8 cellular contexts compared by ENCODE assay signal in the genomic region with DNA sequence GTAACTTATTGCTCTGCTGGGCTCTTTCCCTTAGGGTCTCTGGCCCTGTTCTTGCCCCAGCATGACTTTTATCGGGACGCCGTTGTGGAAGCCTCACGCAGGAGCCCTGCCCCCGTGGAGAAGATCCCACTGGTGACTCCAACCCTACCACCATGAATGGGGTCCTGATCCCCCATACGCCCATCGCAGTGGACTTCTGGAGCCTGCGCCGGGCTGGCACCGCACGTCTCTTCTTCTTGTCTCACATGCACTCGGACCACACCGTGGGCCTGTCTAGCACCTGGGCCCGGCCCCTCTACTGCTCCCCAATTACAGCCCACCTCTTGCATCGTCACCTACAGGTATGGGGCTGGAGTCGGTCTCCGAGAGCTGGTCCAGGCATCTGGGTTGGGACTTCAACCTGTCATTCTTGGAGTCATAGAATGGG. TPM values are rescaled to one million over a fixed set of nuclear protein-coding genes. Genes with fewer than 3 reads are reported as not detected.
A peak's percentile ranks its signal among the peaks of the same experiment; 100 is the strongest.
DNase-seq lines count a peak whose midpoint lies in the region; ATAC-seq lines count a peak whose summit lies in the region.

No MANE protein-coding gene starts in this region.

- CTCF ChIA-PET in CD8-positive, alpha-beta memory T cell (lab: Charles Lee) = interaction anchor here (0.6 to 5.8 kb wide), 11 partner anchors 11 to 147 kb away, joined by 3 to 95 read pairs (median 7); a partner anchor contains a TSS

- ATAC-seq in GM19438 (IDR thresholded peaks at IDR 0.05; ENCODE audit: low read depth, unreplicated experiment) = peak; percentile 4
- no peak for ATAC-seq in HG03175 (IDR thresholded peaks at IDR 0.05; ENCODE audit: unreplicated experiment)

- peaks cover 44 to 68% (median 52%) of the 10 kb centered on the region in 3 donors for H3K4me1 Mint-ChIP-seq in CD8-positive, alpha-beta memory T cell
- H3K4me1 Mint-ChIP-seq in activated naive CD8-positive, alpha-beta T cell treated with anti-CD3 and anti-CD28 coated beads for 36 hours = peaks cover 46% of the 10 kb centered on the region

- peak overlapping the region; percentile 94 for H3K27ac ChIP-seq in CD8-positive, alpha-beta memory T cell (ENCODE audit: low read depth, low read length)
- peak overlapping the region; percentile 29 for H3K27ac ChIP-seq in iPS-20b (ENCODE audit: low read length)

- no peaks in the 10 kb centered on the region for H3K9me3 ChIP-seq in CD8-positive, alpha-beta memory T cell (ENCODE audit: low read length)
- no peaks in the 10 kb centered on the region for H3K9me3 ChIP-seq in iPS-20b (ENCODE audit: insufficient read depth, low read depth, low read length)

- POLR2A ChIA-PET in CD8-positive, alpha-beta memory T cell (lab: Charles Lee) = interaction anchor here (0.5 to 3.9 kb wide), 6 partner anchors 25 to 70 kb away, joined by 3 to 95 read pairs (median 10); a partner anchor contains a TSS

- H3K9ac ChIP-seq in iPS-20b (ENCODE audit: low read depth, low read length) = peak overlapping the region; percentile 94; the same call in 1 of the 2 replicates

- peak overlapping the region; percentile 96 for H3K4me3 ChIP-seq in CD8-positive, alpha-beta memory T cell (ENCODE audit: low read length)
- peak overlapping the region; percentile 94 for H3K4me3 ChIP-seq in iPS-20b (ENCODE audit: low read length)

- H3K4me1 ChIP-seq in CD8-positive, alpha-beta memory T cell (ENCODE audit: insufficient read depth, low read length) = peaks cover 33% of the 10 kb centered on the region
- H3K4me1 ChIP-seq in iPS-20b (ENCODE audit: insufficient read depth, low read length) = peaks cover 5% of the 10 kb centered on the region; the same call in 1 of the 2 replicates

- peak overlapping the region; percentile 95 to 100 (median 99) for H3K27ac Mint-ChIP-seq in CD8-positive, alpha-beta memory T cell
- peak overlapping the region; percentile 98 for H3K27ac Mint-ChIP-seq in activated naive CD8-positive, alpha-beta T cell treated with anti-CD3 and anti-CD28 coated beads for 36 hours

- H3K27me3 ChIP-seq in CD8-positive, alpha-beta memory T cell (ENCODE audit: insufficient read depth, low read length, poor library complexity, severe bottlenecking) = no peaks in the 10 kb centered on the region
- no peaks in the 10 kb centered on the region for H3K27me3 ChIP-seq in iPS-20b (ENCODE audit: insufficient read depth, low read length)

- no peaks in the 10 kb centered on the region for H3K9me3 Mint-ChIP-seq in CD8-positive, alpha-beta memory T cell
- no peaks in the 10 kb centered on the region for H3K9me3 Mint-ChIP-seq in activated naive CD8-positive, alpha-beta T cell treated with anti-CD3 and anti-CD28 coated beads for 36 hours

- peak overlapping the region; percentile 93 to 100 (median 95) for H3K4me3 Mint-ChIP-seq in CD8-positive, alpha-beta memory T cell
- peak overlapping the region; percentile 96 for H3K4me3 Mint-ChIP-seq in activated naive CD8-positive, alpha-beta T cell treated with anti-CD3 and anti-CD28 coated beads for 36 hours

- peaks cover 17% of the 10 kb centered on the region for H3K36me3 ChIP-seq in CD8-positive, alpha-beta memory T cell (ENCODE audit: insufficient read depth, low read length)
- peaks cover 30% of the 10 kb centered on the region for H3K36me3 ChIP-seq in iPS-20b (ENCODE audit: insufficient read depth, low read depth, low read length)

- DNase-seq in CD8-positive, alpha-beta memory T cell = peak in 2 of 5 donors; percentile 4 to 63
- peak; percentile 14 for DNase-seq in LoVo (ENCODE audit: low spot score)
- DNase-seq in activated naive CD8-positive, alpha-beta T cell treated with anti-CD3 and anti-CD28 coated beads for 36 hours = peak; percentile 37
- DNase-seq in stimulated activated CD4-positive, alpha-beta T cell treated with anti-CD3 and anti-CD28 coated beads, Interleukin-4, amount 100 ng/mL, for 24 hours = peak; percentile 31
- no peak for DNase-seq in AG08395 (ENCODE audit: low spot score)

- peaks cover 0 to 59% (median 13%) of the 10 kb centered on the region in 3 donors for H3K36me3 Mint-ChIP-seq in CD8-positive, alpha-beta memory T cell
- H3K36me3 Mint-ChIP-seq in activated naive CD8-positive, alpha-beta T cell treated with anti-CD3 and anti-CD28 coated beads for 36 hours = peaks cover 47% of the 10 kb centered on the region

- peaks cover 0 to 2% of the 10 kb centered on the region in 2 donors for H3K27me3 Mint-ChIP-seq in CD8-positive, alpha-beta memory T cell
- no peaks in the 10 kb centered on the region for H3K27me3 Mint-ChIP-seq in activated naive CD8-positive, alpha-beta T cell treated with anti-CD3 and anti-CD28 coated beads for 36 hours

RNA-seq across cellular contexts. Expression of a gene that starts 0.3 kb away (rescaled TPM):
- total RNA-seq in CD8-positive, alpha-beta memory T cell = 10 to 100 TPM; 31.2 to 32.1 TPM
- 5.1 TPM for polyA plus RNA-seq in CD8-positive, alpha-beta memory T cell
- 10 to 100 TPM; 25.2 to 26.5 TPM for total RNA-seq in activated naive CD8-positive, alpha-beta T cell treated with anti-CD3 and anti-CD28 coated beads for 36 hours

RNA-seq across cellular contexts. Expression of a gene that starts 0.8 kb away (rescaled TPM):
- total RNA-seq in CD8-positive, alpha-beta memory T cell = 10 to 100 TPM; 33.7 to 36.2 TPM
- polyA plus RNA-seq in CD8-positive, alpha-beta memory T cell = 12.1 TPM
- 10 to 100 TPM; 36.8 to 37.7 TPM for total RNA-seq in activated naive CD8-positive, alpha-beta T cell treated with anti-CD3 and anti-CD28 coated beads for 36 hours

RNA-seq across cellular contexts. Expression of a gene that starts 18.1 kb away (rescaled TPM):
- total RNA-seq in CD8-positive, alpha-beta memory T cell = 1 to 10 TPM; 1.2 to 1.9 TPM
- polyA plus RNA-seq in CD8-positive, alpha-beta memory T cell = not detected
- total RNA-seq in activated naive CD8-positive, alpha-beta T cell treated with anti-CD3 and anti-CD28 coated beads for 36 hours = 1 to 10 TPM in 1 of 2 experiments, under 1 TPM in 1; 0.88 to 2.2 TPM

RNA-seq across cellular contexts. Expression of a gene that starts 23.7 kb away (rescaled TPM):
- total RNA-seq in CD8-positive, alpha-beta memory T cell = 10 to 100 TPM; 80.9 to 81.2 TPM
- 19.4 TPM for polyA plus RNA-seq in CD8-positive, alpha-beta memory T cell
- 10 to 100 TPM; 41.1 to 45.7 TPM for total RNA-seq in activated naive CD8-positive, alpha-beta T cell treated with anti-CD3 and anti-CD28 coated beads for 36 hours

RNA-seq across cellular contexts. Expression of a gene that starts 33.9 kb away (rescaled TPM):
- 10 to 100 TPM; 57.7 to 66.5 TPM for total RNA-seq in CD8-positive, alpha-beta memory T cell
- 83.2 TPM for polyA plus RNA-seq in CD8-positive, alpha-beta memory T cell
- total RNA-seq in activated naive CD8-positive, alpha-beta T cell treated with anti-CD3 and anti-CD28 coated beads for 36 hours = 10 to 100 TPM; 67.9 to 68.4 TPM
